In the genomic region with DNA sequence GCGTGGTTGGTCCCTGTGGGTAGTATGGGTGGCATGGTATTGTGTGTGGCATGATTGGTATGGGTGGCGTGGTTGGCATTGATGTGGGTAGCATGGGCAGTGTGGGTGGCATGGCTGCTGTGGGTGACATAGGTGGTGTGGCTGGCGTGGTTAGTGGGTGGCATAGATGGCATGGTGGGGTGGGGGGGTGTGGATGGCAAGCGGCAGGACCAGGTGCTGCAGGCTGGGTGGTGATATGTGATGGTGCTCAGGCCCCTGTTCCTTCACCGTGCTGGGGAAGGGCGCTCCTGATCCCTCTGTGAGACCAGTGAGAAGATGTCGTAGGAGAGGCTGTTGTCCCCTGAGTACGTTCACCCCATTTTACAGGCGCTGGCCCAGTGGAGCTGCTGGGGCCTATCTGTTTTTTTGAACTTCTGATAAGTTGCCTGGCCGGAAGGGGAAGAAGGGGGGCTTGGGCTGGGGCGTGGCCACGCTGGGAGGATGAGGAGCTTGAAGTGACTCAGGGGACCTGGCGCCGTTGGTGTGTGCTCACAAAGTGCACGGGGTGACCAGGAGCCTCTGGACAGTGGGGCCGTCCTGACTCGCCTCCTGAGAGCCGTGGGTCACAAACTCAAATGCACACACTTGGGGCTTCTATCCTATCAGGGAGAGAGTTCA, we compare ENCODE assay signal across 10 cellular contexts. TPM values are rescaled to one million over a fixed set of nuclear protein-coding genes. Genes with fewer than 3 reads are reported as not detected.
DNase-seq lines count a peak whose midpoint lies in the region; ATAC-seq lines count a peak whose summit lies in the region.
"Had no signal": no experiment of that assay in that cellular context is flagged by ENCODE, and none has a peak within 500 bp of the region (broad histone marks: within the 10 kb centered on the region; RNA-seq: fewer than 3 reads in every experiment).

No MANE protein-coding gene starts in this region.

- H3K4me2 ChIP-seq in BLaER1 treated with 17β-estradiol and CSF1 and Interleukin-3, amounts not matched to agents 10 nM and 100 nM, result peak overlapping the region; percentile 60 to 98 (median 87)

- peaks cover 0 to 52% (median 0%) of the 10 kb centered on the region in 11 experiments; a peak in 4 of 22 replicates for H3K27me3 ChIP-seq in BLaER1 treated with 17β-estradiol and CSF1 and Interleukin-3, amounts not matched to agents 10 nM and 100 nM
- H3K27me3 ChIP-seq: colonic mucosa had no signal

- no peaks in the 10 kb centered on the region for H3K9me3 Mint-ChIP-seq in activated T-cell treated with anti-CD3 and anti-CD28 coated beads, Interleukin-2, amount 50 U/mL, for 4 hours

- H3K36me3 Mint-ChIP-seq in activated T-cell treated with anti-CD3 and anti-CD28 coated beads, Interleukin-2, amount 50 U/mL, for 4 hours (ENCODE audit: insufficient read depth), result peaks cover 6% of the 10 kb centered on the region

- H3K36me3 ChIP-seq in BLaER1 treated with 17β-estradiol and CSF1 and Interleukin-3, amounts not matched to agents 10 nM and 100 nM, result peaks cover 0 to 4% (median 0%) of the 10 kb centered on the region in 11 experiments; a peak in 1 of 22 replicates
- H3K36me3 ChIP-seq: colonic mucosa had no signal

- H3K4me3 Mint-ChIP-seq in activated T-cell treated with anti-CD3 and anti-CD28 coated beads, Interleukin-2, amount 50 U/mL, for 4 hours, result peak overlapping the region; percentile 9

- peaks cover 30% of the 10 kb centered on the region for H3K4me1 Mint-ChIP-seq in activated T-cell treated with anti-CD3 and anti-CD28 coated beads, Interleukin-2, amount 50 U/mL, for 4 hours (ENCODE audit: low read depth)

- peak overlapping the region in 9 of 11 experiments; percentile 0 to 61 (median 53); a peak in 15 of 22 replicates for H3K9ac ChIP-seq in BLaER1 treated with 17β-estradiol and CSF1 and Interleukin-3, amounts not matched to agents 10 nM and 100 nM

- peak overlapping the region in 9 of 11 experiments; percentile 41 to 93 (median 60); a peak in 17 of 22 replicates for H3K27ac ChIP-seq in BLaER1 treated with 17β-estradiol and CSF1 and Interleukin-3, amounts not matched to agents 10 nM and 100 nM
- H3K27ac ChIP-seq: colonic mucosa had no signal

- H3K27me3 Mint-ChIP-seq in activated T-cell treated with anti-CD3 and anti-CD28 coated beads, Interleukin-2, amount 50 U/mL, for 4 hours (ENCODE audit: low read depth), result no peaks in the 10 kb centered on the region

- peaks cover 40 to 97% (median 89%) of the 10 kb centered on the region in 10 experiments for H3K4me1 ChIP-seq in BLaER1 treated with 17β-estradiol and CSF1 and Interleukin-3, amounts not matched to agents 10 nM and 100 nM
- H3K4me1 ChIP-seq: colonic mucosa had no signal

- no peak for DNase-seq in activated T-cell treated with anti-CD3 and anti-CD28 coated beads, Interleukin-2, amount 50 U/mL, for 4 hours
- DNase-seq in left lobe of liver (ENCODE audit: low spot score), result peak; percentile 53
- no peak for DNase-seq in amygdala (lab: John Stamatoyannopoulos, UW)
- no peak for DNase-seq in NCI-H1930 (lab: John Stamatoyannopoulos, UW)
- DNase-seq: colonic mucosa, NCI-H2171 had no signal

- ATAC-seq in HG03108 (IDR thresholded peaks at IDR 0.05; ENCODE audit: unreplicated experiment), result peak; percentile 46
- peak; percentile 53 to 67 for ATAC-seq in activated T-cell treated with anti-CD3 and anti-CD28 coated beads, Interleukin-2, amount 50 U/mL, for 4 hours
- ATAC-seq in left lobe of liver, result peak; percentile 55
- no peak for ATAC-seq in HG02852 (IDR thresholded peaks at IDR 0.05; ENCODE audit: unreplicated experiment)
- no peak for ATAC-seq in HG02588 (IDR thresholded peaks at IDR 0.05; ENCODE audit: unreplicated experiment)

- H3K9me3 ChIP-seq in BLaER1 treated with 17β-estradiol and CSF1 and Interleukin-3, amounts not matched to agents 10 nM and 100 nM (replicated peaks in 1 of 11), result no peaks in the 10 kb centered on the region
- H3K9me3 ChIP-seq: colonic mucosa had no signal

- peak overlapping the region in 4 of 10 experiments; percentile 7 to 30 (median 16); a peak in 3 of 20 replicates for H3K4me3 ChIP-seq in BLaER1 treated with 17β-estradiol and CSF1 and Interleukin-3, amounts not matched to agents 10 nM and 100 nM
- H3K4me3 ChIP-seq: colonic mucosa had no signal

- H4K20me1 ChIP-seq in BLaER1 treated with 17β-estradiol and CSF1 and Interleukin-3, amounts not matched to agents 10 nM and 100 nM, result peaks cover 44 to 80% (median 48%) of the 10 kb centered on the region in 11 experiments

RNA-seq across cellular contexts. Expression of a gene that starts 17.5 kb away (rescaled TPM):
- total RNA-seq in activated T-cell treated with anti-CD3 and anti-CD28 coated beads, Interleukin-2, amount 50 U/mL, for 4 hours, result 1 to 10 TPM; 5.8 to 8.8 (median 6.9) TPM
- 18.3 TPM for total RNA-seq in left lobe of liver

Comparison
In these comparisons a context has a peak if more than half of its experiments do, and no peak if none do; other contexts are left out.
1. ATAC-seq: peak in HG03108 (single experiment), activated T-cell treated with anti-CD3 and anti-CD28 coated beads, Interleukin-2, amount 50 U/mL, for 4 hours (2 of 2) and left lobe of liver (single experiment); none in HG02852 (single experiment) and HG02588 (single experiment).